ENCODE assay signal across 11 cellular contexts in genomic region chr16:79926451-79927205, GRCh38.
"Had no signal": no experiment of that assay in that cellular context is flagged by ENCODE, and none has a peak within 500 bp of the region (broad histone marks: within the 10 kb centered on the region; RNA-seq: fewer than 3 reads in every experiment).

No MANE protein-coding gene starts in this region.

- H2AFZ ChIP-seq: GM23248, GM23338 had no signal

- H3K36me3 ChIP-seq: HAP-1 had no signal

- DNase-seq: GM23248, GOT3, H7, H9, HCEC 1CT, HFFc6 had no signal

- ATAC-seq: GM23338, HCT116 had no signal

- FAIRE-seq: H1, H54 had no signal

- H3K4me1 ChIP-seq: HAP-1 had no signal

- H3K9me3 ChIP-seq: HAP-1 had no signal

- H3K4me3 ChIP-seq: GM23248, GM23338, HAP-1 had no signal

- H3K9ac ChIP-seq: GM23248 had no signal

- H3K27ac ChIP-seq: GM23248 had no signal

- H3K4me2 ChIP-seq: GM23338 had no signal
